17 cellular contexts compared by ENCODE assay signal in the genomic region with DNA sequence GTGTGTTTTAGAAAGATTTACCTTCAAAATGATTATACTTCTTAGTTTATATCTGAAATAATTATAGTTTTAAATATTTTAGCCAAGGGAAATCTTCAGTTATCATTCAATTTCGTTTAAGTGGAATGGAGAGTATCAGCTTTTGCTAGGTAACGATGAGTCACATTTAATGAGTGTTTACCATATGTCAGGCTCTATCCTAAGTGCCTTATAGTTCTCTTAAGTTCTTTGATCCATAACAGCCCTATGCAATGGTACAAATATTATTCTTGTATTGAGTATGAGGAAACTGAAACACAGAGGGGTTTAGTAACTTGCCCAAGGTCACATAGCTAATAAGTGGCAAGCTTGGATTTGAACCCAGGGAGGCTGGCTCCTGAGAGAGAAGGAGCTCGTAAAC.
"Had no signal": no experiment of that assay in that cellular context is flagged by ENCODE, and none has a peak within 500 bp of the region (broad histone marks: within the 10 kb centered on the region; RNA-seq: fewer than 3 reads in every experiment).

No MANE protein-coding gene starts in this region.

- H3K27me3 ChIP-seq: hepatocyte, transverse colon, vagina had no signal

- H3K4me3 Mint-ChIP-seq: activated CD4-positive, alpha-beta T cell treated with anti-CD3 and anti-CD28 coated beads, Interleukin-2, amount 10 ng/mL, durations not matched to agents 24 days and 14 days; activated CD8-positive, alpha-beta T cell treated with anti-CD3 and anti-CD28 coated beads, Interleukin-2, amount 10 ng/mL, durations not matched to agents 7 days and 5 days; activated naive CD8-positive, alpha-beta T cell; neural crest cell; WTC11 had no signal

- H3K36me3 Mint-ChIP-seq: WTC11 had no signal

- H3K36me3 ChIP-seq: transverse colon, vagina had no signal

- H3K9me3 ChIP-seq: transverse colon, vagina had no signal

- H3K27ac ChIP-seq: hepatocyte, transverse colon, vagina had no signal

- H3K4me3 ChIP-seq: hepatocyte, transverse colon, vagina had no signal

- H3K9me3 Mint-ChIP-seq: activated CD4-positive, alpha-beta T cell treated with anti-CD3 and anti-CD28 coated beads, Interleukin-2, amount 10 ng/mL, durations not matched to agents 24 days and 14 days; neural crest cell; WTC11 had no signal

- DNase-seq: activated CD4-positive, alpha-beta T cell treated with anti-CD3 and anti-CD28 coated beads, Interleukin-2, amount 10 ng/mL, durations not matched to agents 24 days and 14 days; activated CD8-positive, alpha-beta memory T cell treated with anti-CD3 and anti-CD28 coated beads, Interleukin-2, amount 50 U/mL, for 4 hours; activated CD8-positive, alpha-beta T cell treated with anti-CD3 and anti-CD28 coated beads, Interleukin-2, amount 10 ng/mL, durations not matched to agents 7 days and 5 days; activated effector memory CD4-positive, alpha-beta T cell treated with anti-CD3 and anti-CD28 coated beads, Interleukin-2, amount 50 U/mL, for 16 hours; activated T-cell treated with anti-CD3 and anti-CD28 coated beads, Interleukin-2, amount 50 U/mL, for 48 hours; amniotic stem cell; caudate nucleus; mammary epithelial cell; stimulated activated naive CD8-positive, alpha-beta T cell treated with anti-CD3 and anti-CD28 coated beads, Interleukin-15, Interleukin-2, amounts not matched to agents 100 U/mL and 50 U/mL, for 24 hours; transverse colon had no signal

- H2AFZ ChIP-seq: hepatocyte had no signal

- ATAC-seq: activated CD8-positive, alpha-beta T cell treated with anti-CD3 and anti-CD28 coated beads, Interleukin-2, amount 10 ng/mL, durations not matched to agents 7 days and 5 days; left lobe of liver; sciatic nerve; stimulated activated naive CD8-positive, alpha-beta T cell treated with anti-CD3 and anti-CD28 coated beads, Interleukin-15, Interleukin-2, amounts not matched to agents 100 U/mL and 50 U/mL, for 24 hours; WTC11 had no signal

- H3K79me2 ChIP-seq: hepatocyte had no signal

- H3K4me1 ChIP-seq: transverse colon, vagina had no signal

- H3K27ac Mint-ChIP-seq: activated CD4-positive, alpha-beta T cell treated with anti-CD3 and anti-CD28 coated beads, Interleukin-2, amount 10 ng/mL, durations not matched to agents 24 days and 14 days; activated CD8-positive, alpha-beta T cell treated with anti-CD3 and anti-CD28 coated beads, Interleukin-2, amount 10 ng/mL, durations not matched to agents 7 days and 5 days; activated naive CD8-positive, alpha-beta T cell; WTC11 had no signal

- H3K4me2 ChIP-seq: hepatocyte had no signal

- H3K4me1 Mint-ChIP-seq: activated CD4-positive, alpha-beta T cell treated with anti-CD3 and anti-CD28 coated beads, Interleukin-2, amount 10 ng/mL, durations not matched to agents 24 days and 14 days; neural crest cell; WTC11 had no signal
